In genomic region chr2:229133155-229133772, GRCh38 we compare ENCODE assay signal across 9 cellular contexts.
A peak's percentile ranks its signal among the peaks of the same experiment; 100 is the strongest.
DNase-seq lines count a peak whose midpoint lies in the region; ATAC-seq and TF ChIP-seq lines count a peak whose summit lies in the region.
"Had no signal": no experiment of that assay in that cellular context is flagged by ENCODE, and none has a peak within 500 bp of the region (broad histone marks: within the 10 kb centered on the region; RNA-seq: fewer than 3 reads in every experiment).

No MANE protein-coding gene starts in this region.

- no peak overlapping the region for H2AK5ac ChIP-seq in trophoblast cell (ENCODE audit: low read length)

- H3K9me3 ChIP-seq in SK-N-SH (no peaks in the 10 kb centered on the region; the same call in 1 of the 2 replicates), esophagus squamous epithelium (no peaks in the 10 kb centered on the region), trophoblast cell (ENCODE audit: insufficient read depth, low read depth, low read length) (no peaks in the 10 kb centered on the region)

- H3K4me3 ChIP-seq in SK-N-SH (ENCODE audit: low read depth in 2 of 2, low read length in 1 of 2) (no peak overlapping the region), esophagus squamous epithelium (no peak overlapping the region), trophoblast cell (ENCODE audit: low read depth, low read length) (no peak overlapping the region)

- no peak for TF ChIP-seq POLR2A in esophagus squamous epithelium (IDR thresholded peaks at IDR 0.05)

- H3K9ac ChIP-seq in SK-N-SH (no peak overlapping the region), trophoblast cell (ENCODE audit: low read length) (no peak overlapping the region)

- no peaks in the 10 kb centered on the region for H3K79me2 ChIP-seq in SK-N-SH (ENCODE audit: insufficient read depth)
- H3K79me2 ChIP-seq in trophoblast cell (ENCODE audit: control insufficient read depth, insufficient read depth, low read length, poor library complexity), result no peaks in the 10 kb centered on the region

- no peak overlapping the region for H3K23ac ChIP-seq in trophoblast cell (ENCODE audit: low read length)

- no peaks in the 10 kb centered on the region for H3F3A ChIP-seq in SK-N-SH (replicated peaks; ENCODE audit: insufficient read depth)

- H3K4me1 ChIP-seq in SK-N-SH (ENCODE audit: control insufficient read depth in 1 of 2, insufficient read depth in 2 of 2, low read depth in 1 of 2, low read length in 1 of 2) (peaks cover 0 to 14% of the 10 kb centered on the region in 2 experiments; a peak in 2 of 4 replicates), esophagus squamous epithelium (no peaks in the 10 kb centered on the region), trophoblast cell (ENCODE audit: control insufficient read depth in 1 of 2, insufficient read depth in 2 of 2, low read length in 2 of 2) (peaks cover 0 to 9% of the 10 kb centered on the region in 2 experiments)

- no peak overlapping the region for H4K12ac ChIP-seq in trophoblast cell (ENCODE audit: low read depth, low read length)

- no peak overlapping the region for H3K14ac ChIP-seq in trophoblast cell (ENCODE audit: low read length)

- TF ChIP-seq RAD21 in SK-N-SH (IDR thresholded peaks at IDR 0.05; ENCODE audit: low read length), result peak; percentile 85

- H4K91ac ChIP-seq in trophoblast cell (ENCODE audit: low read depth, low read length), result no peak overlapping the region

- H2BK120ac ChIP-seq in trophoblast cell (ENCODE audit: insufficient read depth, low read length, poor library complexity), result no peak overlapping the region

- H2AFZ ChIP-seq in SK-N-SH (ENCODE audit: low read depth), result no peak overlapping the region
- no peak overlapping the region for H2AFZ ChIP-seq in trophoblast cell (ENCODE audit: insufficient read depth, low read length, poor library complexity)

- DNase-seq in SK-N-SH (peak; percentile 35), NCI-H748 treated with DMSO at 0.1 percent for 48 hours (lab: John Stamatoyannopoulos, UW) (peak; percentile 54), esophagus squamous epithelium (lab: John Stamatoyannopoulos, UW) (no peak), trophoblast cell (peak; percentile 54 to 77), NCI-H2171 treated with DMSO at 0.1 percent for 48 hours (lab: John Stamatoyannopoulos, UW) (no peak), germinal center (ENCODE audit: low spot score) (no peak)
- DNase-seq: CD4-positive, CD25-positive, alpha-beta regulatory T cell had no signal

- H3K36me3 ChIP-seq in SK-N-SH (replicated peaks in 1 of 2; ENCODE audit: control insufficient read depth in 1 of 2, insufficient read depth in 2 of 2, low read length in 1 of 2) (no peaks in the 10 kb centered on the region), esophagus squamous epithelium (no peaks in the 10 kb centered on the region), trophoblast cell (ENCODE audit: control insufficient read depth in 1 of 2, insufficient read depth in 2 of 2, low read length in 2 of 2) (no peaks in the 10 kb centered on the region)

- peaks cover 2% of the 10 kb centered on the region for H3K79me1 ChIP-seq in trophoblast cell (ENCODE audit: low read length)

- H3K4ac ChIP-seq in trophoblast cell (ENCODE audit: low read depth, low read length), result no peak overlapping the region

- WGBS in SK-N-SH (ENCODE audit: low lambda C conversion rate), result 30% methylated on average over 5 of the region's 5 CpGs
- WGBS in esophagus squamous epithelium, 2 donors, result 36 to 44% methylated on average over 5 of the region's 5 CpGs
- no CpG with 5 or more reads among the region's 5 CpGs for WGBS in trophoblast cell (ENCODE audit: extremely low coverage, insufficient coverage, insufficient read length)

- CTCF ChIA-PET in SK-N-SH (lab: Yijun Ruan, JAX), result interaction anchor here (0.7 to 7.4 kb wide), 21 partner anchors 11 to 583 kb away, joined by 3 to 88 read pairs (median 4); partner anchors contain the start of genes DNER and PID1

- no peak for TF ChIP-seq EP300 in SK-N-SH (IDR thresholded peaks at IDR 0.05; ENCODE audit: borderline replicate concordance in 1 of 2, low read depth in 1 of 2, low read length in 1 of 2)

- H3K4me2 ChIP-seq in SK-N-SH, result no peak overlapping the region
- no peak overlapping the region for H3K4me2 ChIP-seq in trophoblast cell (ENCODE audit: low read length)

- H2BK5ac ChIP-seq in trophoblast cell (ENCODE audit: low read depth, low read length, poor library complexity), result no peak overlapping the region

- no peaks in the 10 kb centered on the region for H4K20me1 ChIP-seq in SK-N-SH (ENCODE audit: insufficient read depth)

- H4K8ac ChIP-seq in trophoblast cell (ENCODE audit: low read depth, low read length), result no peak overlapping the region

- H3K27ac ChIP-seq in SK-N-SH (ENCODE audit: low read depth in 2 of 2, low read length in 1 of 2) (no peak overlapping the region), esophagus squamous epithelium (no peak overlapping the region), trophoblast cell (ENCODE audit: low read depth, low read length) (no peak overlapping the region)

- ATAC-seq in SK-N-SH treated with all-trans-retinoic acid at 6 μM for 48 hours (no peak), GM19035 (IDR thresholded peaks at IDR 0.05; ENCODE audit: unreplicated experiment) (no peak)

- no peaks in the 10 kb centered on the region for H3K9me2 ChIP-seq in SK-N-SH

- H3K27me3 ChIP-seq in SK-N-SH (ENCODE audit: insufficient read depth) (no peaks in the 10 kb centered on the region), esophagus squamous epithelium (no peaks in the 10 kb centered on the region), trophoblast cell (ENCODE audit: insufficient read depth, low read length) (no peaks in the 10 kb centered on the region)

- H3K18ac ChIP-seq in trophoblast cell (ENCODE audit: low read length), result no peak overlapping the region

- no peak overlapping the region for H2BK12ac ChIP-seq in trophoblast cell (ENCODE audit: low read length)

- TF ChIP-seq CTCF in SK-N-SH (IDR thresholded peaks at IDR 0.05) (peak; percentile 17; the same call in 1 of the 2 replicates), esophagus squamous epithelium (IDR thresholded peaks at IDR 0.05) (peak in 5 of 6 experiments; percentile 15 to 58 (median 31))

- intact Hi-C loops in esophagus squamous epithelium (cut with DNase I), result no loop called here

- POLR2A ChIA-PET in SK-N-SH (lab: Yijun Ruan, JAX), result no interaction called here

TF ChIP-seq in SK-N-SH, 30 proteins besides CTCF, POLR2A, EP300 and RAD21:
- TF ChIP-seq YY1 (IDR thresholded peaks at IDR 0.05; ENCODE audit: low read depth) (no peak), TEAD4 (IDR thresholded peaks at IDR 0.05; ENCODE audit: borderline replicate concordance, insufficient read depth) (no peak), RFX5 (IDR thresholded peaks at IDR 0.05; ENCODE audit: low read length) (no peak), SMC3 (IDR thresholded peaks at IDR 0.05; ENCODE audit: low read depth, low read length) (peak; percentile 57; the same call in 1 of the 2 replicates)

TF ChIP-seq in SK-N-SH treated with all-trans-retinoic acid at 6 μM for 48 hours, 23 proteins besides CTCF, POLR2A, EP300 and RAD21 (continues in another document):
- TF ChIP-seq ESRRG (CRISPR knock-in tag; IDR thresholded peaks at IDR 0.05) (no peak), ARNTL (CRISPR knock-in tag; IDR thresholded peaks at IDR 0.05; ENCODE audit: borderline replicate concordance, low read depth) (no peak), ZFP30 (CRISPR knock-in tag; IDR thresholded peaks at IDR 0.05) (no peak), ISL1 (CRISPR knock-in tag; IDR thresholded peaks at IDR 0.05) (no peak), ZNF70 (CRISPR knock-in tag; IDR thresholded peaks at IDR 0.05) (no peak), POU6F1 (CRISPR knock-in tag; IDR thresholded peaks at IDR 0.05; ENCODE audit: borderline replicate concordance, low read depth) (no peak), SNAI2 (CRISPR knock-in tag; IDR thresholded peaks at IDR 0.05) (no peak), TSHZ2 (CRISPR knock-in tag; IDR thresholded peaks at IDR 0.05) (no peak)

Comparison
In these comparisons a context has a peak if more than half of its experiments do, and no peak if none do; other contexts are left out.
1. DNase-seq: peak in SK-N-SH (single experiment), NCI-H748 treated with DMSO at 0.1 percent for 48 hours (single experiment) and trophoblast cell (2 of 2); none in esophagus squamous epithelium (single experiment), NCI-H2171 treated with DMSO at 0.1 percent for 48 hours (single experiment) and germinal center (single experiment).